ENCODE assay signal across 8 cellular contexts in genomic region chr15:82298520-82298919, GRCh38. TPM values are rescaled to one million over a fixed set of nuclear protein-coding genes. Genes with fewer than 3 reads are reported as not detected.
A peak's percentile ranks its signal among the peaks of the same experiment; 100 is the strongest.
DNase-seq lines count a peak whose midpoint lies in the region; ATAC-seq, FAIRE-seq and TF ChIP-seq lines count a peak whose summit lies in the region.

No MANE protein-coding gene starts in this region.

- TF ChIP-seq CTCF in endothelial cell of umbilical vein (IDR thresholded peaks at IDR 0.05; ENCODE audit: extremely low read depth in 1 of 2, insufficient read depth in 1 of 2, low read depth in 1 of 2, low read length in 2 of 2) (no peak), foreskin fibroblast (IDR thresholded peaks at IDR 0.05; ENCODE audit: low read depth, low read length) (no peak), prostate gland (IDR thresholded peaks at IDR 0.05) (no peak)

- BruUV-seq in endothelial cell of umbilical vein (replicated peaks; lab: Mats Ljungman, UMichigan), result no TSS peak

- H3K9me3 ChIP-seq in endothelial cell of umbilical vein (replicated peaks; ENCODE audit: control insufficient read depth, insufficient read depth, low read length) (no peaks in the 10 kb centered on the region), prostate gland (no peaks in the 10 kb centered on the region)

- H3K9ac ChIP-seq in endothelial cell of umbilical vein (replicated peaks; ENCODE audit: extremely low read depth, insufficient read depth, low read length), result no peak overlapping the region

- no peak for TF ChIP-seq POLR2A in endothelial cell of umbilical vein (IDR thresholded peaks at IDR 0.05; ENCODE audit: low read depth, low read length)
- TF ChIP-seq POLR2A in prostate gland (IDR thresholded peaks at IDR 0.05), result no peak

- H3K27ac ChIP-seq in endothelial cell of umbilical vein (ENCODE audit: insufficient read depth, low read depth, low read length) (no peak overlapping the region), prostate gland (no peak overlapping the region)

- H3K9me1 ChIP-seq in endothelial cell of umbilical vein (replicated peaks; ENCODE audit: control insufficient read depth, extremely low read depth, insufficient read depth, low read length), result no peaks in the 10 kb centered on the region

- FAIRE-seq in endothelial cell of umbilical vein (lab: Jason Lieb, UNC), result no peak

- H3K4me2 ChIP-seq in endothelial cell of umbilical vein (ENCODE audit: insufficient read depth, low read length), result no peak overlapping the region

- no peaks in the 10 kb centered on the region for H3K4me1 ChIP-seq in endothelial cell of umbilical vein (ENCODE audit: control insufficient read depth, extremely low read depth, insufficient read depth, low read length)
- no peaks in the 10 kb centered on the region for H3K4me1 ChIP-seq in prostate gland (replicated peaks)

- DNase-seq in activated T-cell treated with anti-CD3 and anti-CD28 coated beads for 1 hour (ENCODE audit: low read depth), result peak; percentile 40
- no peak for DNase-seq in endothelial cell of umbilical vein (ENCODE audit: low read depth, low spot score)
- peak; percentile 28 to 42 for DNase-seq in stimulated activated CD4-positive, alpha-beta T cell treated with anti-CD3 and anti-CD28 coated beads, Interleukin-4, amount 100 ng/mL, for 48 hours (ENCODE audit: low read depth in 2 of 2)
- no peak for DNase-seq in foreskin fibroblast
- no peak for DNase-seq in DMS 273 treated with DMSO at 0.1 percent for 48 hours (lab: John Stamatoyannopoulos, UW)
- DNase-seq in prostate gland (ENCODE audit: low spot score), result no peak

- H3K36me3 ChIP-seq in endothelial cell of umbilical vein (ENCODE audit: control insufficient read depth in 2 of 2, extremely low read depth in 1 of 2, insufficient read depth in 2 of 2, low read length in 2 of 2), result no peaks in the 10 kb centered on the region
- H3K36me3 ChIP-seq in prostate gland, result no peaks in the 10 kb centered on the region

- H3K27me3 ChIP-seq in endothelial cell of umbilical vein (ENCODE audit: control insufficient read depth in 2 of 2, insufficient read depth in 2 of 2, low read length in 2 of 2) (no peaks in the 10 kb centered on the region), prostate gland (replicated peaks; ENCODE audit: insufficient read depth) (no peaks in the 10 kb centered on the region)

- peak; percentile 44 for ATAC-seq in HG02678 (IDR thresholded peaks at IDR 0.05; ENCODE audit: unreplicated experiment)
- ATAC-seq in HG03108 (IDR thresholded peaks at IDR 0.05; ENCODE audit: unreplicated experiment), result no peak

- no peaks in the 10 kb centered on the region for H4K20me1 ChIP-seq in endothelial cell of umbilical vein (replicated peaks; ENCODE audit: control insufficient read depth, extremely low read depth, insufficient read depth, low read length)

- WGBS in prostate gland, result 47% methylated on average over 24 of the region's 44 CpGs

- dilution Hi-C loops in endothelial cell of umbilical vein (cut with MboI; ENCODE audit: extremely low pct_ligation_motif_present, low sequenced_read_pairs), result no loop called here

- CTCF ChIA-PET in endothelial cell of umbilical vein (lab: Charles Lee), result interaction anchor here (0.6 kb wide), 1 partner anchor 101 kb away, joined by 5 read pairs; no protein-coding TSS in a partner anchor

- H2AFZ ChIP-seq in endothelial cell of umbilical vein (ENCODE audit: low read depth, low read length), result peak overlapping the region; percentile 52

- intact Hi-C loops in endothelial cell of umbilical vein (cut with micrococcal nuclease) (no loop called here), prostate gland (cut with DNase I) (no loop called here)

- H3K4me3 ChIP-seq in endothelial cell of umbilical vein (replicated peaks in 1 of 3; ENCODE audit: insufficient read depth in 1 of 3, low read depth in 1 of 3, low read length in 3 of 3) (no peak overlapping the region), foreskin fibroblast (ENCODE audit: low read depth in 1 of 2, low read length in 2 of 2) (no peak overlapping the region), prostate gland (no peak overlapping the region)

- no peaks in the 10 kb centered on the region for H3K79me2 ChIP-seq in endothelial cell of umbilical vein (ENCODE audit: control insufficient read depth, insufficient read depth, low read length)

- POLR2A ChIA-PET in endothelial cell of umbilical vein (lab: Charles Lee), result no interaction called here

TF ChIP-seq in endothelial cell of umbilical vein, 7 proteins besides CTCF, POLR2A, EP300 and RAD21:
- TF ChIP-seq GATA2 (IDR thresholded peaks at IDR 0.05; ENCODE audit: insufficient read depth, insufficient read length, low read depth, low read length), result no peak
- TF ChIP-seq MAX (IDR thresholded peaks at IDR 0.05; ENCODE audit: insufficient read depth, insufficient read length), result no peak
- no peak for TF ChIP-seq POLR2AphosphoS5 (IDR thresholded peaks at IDR 0.05; ENCODE audit: insufficient read depth, low read depth, low read length)

RNA-seq across cellular contexts. Expression of gene SAXO2, which starts 35.9 kb away (rescaled TPM):
- total RNA-seq in endothelial cell of umbilical vein, result 0.67 and 5.2 TPM in 2 replicates
- 0.98 and 1.5 TPM in 2 replicates for polyA plus RNA-seq in endothelial cell of umbilical vein
- polyA plus RNA-seq in endothelial cell of umbilical vein (2011; cell fraction: cytosol; rRNA removed), result 1.4 and 1.6 TPM in 2 replicates
- polyA plus RNA-seq in endothelial cell of umbilical vein (2011; cell fraction: nucleus; rRNA removed), result 6.4 and 7.2 TPM in 2 replicates
- polyA plus RNA-seq in endothelial cell of umbilical vein (2012), result not detected in 2 replicates
- polyA minus RNA-seq in endothelial cell of umbilical vein, result 0.98 and 1.7 TPM in 2 replicates
- polyA minus RNA-seq in endothelial cell of umbilical vein (2011; cell fraction: cytosol; rRNA and poly(A)+ RNA removed), result not detected
- polyA minus RNA-seq in endothelial cell of umbilical vein (2011; cell fraction: nucleus; rRNA and poly(A)+ RNA removed), result 5.2 and 5.9 TPM in 2 replicates
- total RNA-seq in prostate gland, result 1 to 10 TPM; 4.0 to 4.3 TPM

RNA-seq across cellular contexts. Expression of gene EFL1, which starts 36.0 kb away (rescaled TPM):
- total RNA-seq in endothelial cell of umbilical vein, result 21.9 and 22.0 TPM in 2 replicates
- polyA plus RNA-seq in endothelial cell of umbilical vein, result 5.7 and 6.6 TPM in 2 replicates
- 11.3 and 12.1 TPM in 2 replicates for polyA plus RNA-seq in endothelial cell of umbilical vein (2011; cell fraction: cytosol; rRNA removed)
- 13.8 and 18.2 TPM in 2 replicates for polyA plus RNA-seq in endothelial cell of umbilical vein (2011; cell fraction: nucleus; rRNA removed)
- 12.9 and 15.5 TPM in 2 replicates for polyA plus RNA-seq in endothelial cell of umbilical vein (2012)
- 30.4 and 31.1 TPM in 2 replicates for polyA minus RNA-seq in endothelial cell of umbilical vein
- 31.5 TPM for polyA minus RNA-seq in endothelial cell of umbilical vein (2011; cell fraction: cytosol; rRNA and poly(A)+ RNA removed)
- 36.1 and 58.5 TPM in 2 replicates for polyA minus RNA-seq in endothelial cell of umbilical vein (2011; cell fraction: nucleus; rRNA and poly(A)+ RNA removed)
- 10 to 100 TPM; 22.7 to 29.3 TPM for total RNA-seq in prostate gland

RNA-seq across cellular contexts. Expression of gene GOLGA6L10, which starts 50.8 kb away (rescaled TPM):
- total RNA-seq in endothelial cell of umbilical vein (3.9 and 4.4 TPM in 2 replicates), prostate gland (1 to 10 TPM in 1 of 2 donors, under 1 TPM in 1; 0.36 to 6.0 TPM)
- polyA plus RNA-seq in endothelial cell of umbilical vein, result 0.73 and 1.2 TPM in 2 replicates
- polyA plus RNA-seq in endothelial cell of umbilical vein (2011; cell fraction: cytosol; rRNA removed), result 0.22 and 0.62 TPM in 2 replicates
- 9.2 and 9.9 TPM in 2 replicates for polyA plus RNA-seq in endothelial cell of umbilical vein (2011; cell fraction: nucleus; rRNA removed)
- 1.5 and 2.5 TPM in 2 replicates for polyA plus RNA-seq in endothelial cell of umbilical vein (2012)
- 2.2 and 3.8 TPM in 2 replicates for polyA minus RNA-seq in endothelial cell of umbilical vein
- 0.31 TPM for polyA minus RNA-seq in endothelial cell of umbilical vein (2011; cell fraction: cytosol; rRNA and poly(A)+ RNA removed)
- polyA minus RNA-seq in endothelial cell of umbilical vein (2011; cell fraction: nucleus; rRNA and poly(A)+ RNA removed), result 1.7 and 4.1 TPM in 2 replicates

Comparison
In these comparisons a context has a peak if more than half of its experiments do, and no peak if none do; other contexts are left out.
1. DNase-seq: peak in activated T-cell treated with anti-CD3 and anti-CD28 coated beads for 1 hour (single experiment) and stimulated activated CD4-positive, alpha-beta T cell treated with anti-CD3 and anti-CD28 coated beads, Interleukin-4, amount 100 ng/mL, for 48 hours (2 of 2); none in endothelial cell of umbilical vein (single experiment), foreskin fibroblast (0 of 2), DMS 273 treated with DMSO at 0.1 percent for 48 hours (single experiment) and prostate gland (single experiment).